Comparison of ENCODE assay signal across 11 cellular contexts in the genomic region with DNA sequence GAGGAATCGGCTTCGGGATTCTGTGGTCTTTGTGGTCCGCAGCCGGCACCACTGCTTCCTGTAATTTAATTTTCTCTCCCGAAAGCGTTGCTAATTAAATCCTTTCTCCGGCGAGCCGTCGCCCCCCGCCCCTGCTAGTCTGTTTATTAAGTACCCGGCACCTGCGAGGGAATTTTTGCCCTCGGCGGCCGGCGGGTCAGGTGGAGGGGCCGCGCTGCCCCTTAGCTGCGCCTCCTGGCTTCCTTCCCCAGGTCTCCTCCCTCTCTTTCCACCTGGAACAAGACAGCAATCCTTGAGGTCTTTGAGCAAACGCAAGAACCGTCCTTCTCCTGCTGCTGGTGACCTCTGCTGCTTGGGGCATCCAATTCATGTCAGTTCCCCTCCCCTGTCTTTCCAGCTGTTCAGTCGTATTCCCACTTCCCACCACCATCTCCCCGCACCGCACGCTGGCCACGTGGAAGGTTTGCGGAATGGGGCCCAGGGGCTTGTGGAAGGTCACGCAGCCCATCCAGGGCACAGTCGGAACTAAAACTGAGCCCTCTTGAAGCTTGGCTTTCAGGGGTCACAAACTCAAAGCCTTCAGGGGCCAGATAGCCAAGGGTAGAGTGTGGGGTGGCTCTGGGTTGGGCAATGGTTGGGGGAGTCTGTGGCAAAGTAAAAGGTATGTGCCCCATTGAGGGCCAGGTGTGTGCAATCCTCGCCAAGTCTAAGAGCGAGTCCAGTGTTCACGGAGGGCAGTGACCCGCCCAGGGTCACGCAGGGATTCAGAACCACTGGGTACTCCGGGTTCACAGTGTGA. TPM values are rescaled to one million over a fixed set of nuclear protein-coding genes. Genes with fewer than 3 reads are reported as not detected.
DNase-seq lines count a peak whose midpoint lies in the region; ATAC-seq and TF ChIP-seq lines count a peak whose summit lies in the region.
"Had no signal": no experiment of that assay in that cellular context is flagged by ENCODE, and none has a peak within 500 bp of the region (broad histone marks: within the 10 kb centered on the region; RNA-seq: fewer than 3 reads in every experiment).

No MANE protein-coding gene starts in this region.

- TF ChIP-seq CTCF in right lobe of liver (IDR thresholded peaks at IDR 0.05) (peak in 2 of 4 donors; percentile 3 to 10), thoracic aorta (IDR thresholded peaks at IDR 0.05) (peak; percentile 2)

- H3K27me3 ChIP-seq in right lobe of liver = no peaks in the 10 kb centered on the region
- no peaks in the 10 kb centered on the region for H3K27me3 ChIP-seq in thoracic aorta (replicated peaks; ENCODE audit: insufficient read depth)
- H3K27me3 ChIP-seq: thyroid gland had no signal

- POLR2A ChIA-PET in activated CD4-positive, alpha-beta T cell treated with anti-CD3 and anti-CD28 coated beads, Interleukin-2, amount 10 ng/mL, durations not matched to agents 7 days and 5 days (lab: Charles Lee) = no interaction called here
- POLR2A ChIA-PET in activated naive CD8-positive, alpha-beta T cell treated with anti-CD3 and anti-CD28 coated beads, Interleukin-2, amount 10 ng/mL, durations not matched to agents 7 days and 5 days (lab: Charles Lee) = interaction anchor here (2.5 kb wide), 1 partner anchor 27 kb away, joined by 8 read pairs; no protein-coding TSS in a partner anchor

- intact Hi-C loops in right lobe of liver (cut with DNase I) = no loop called here

- peaks cover 0 to 26% (median 5%) of the 10 kb centered on the region in 4 donors for H3K4me1 ChIP-seq in right lobe of liver
- H3K4me1 ChIP-seq in thoracic aorta (ENCODE audit: control insufficient read depth in 1 of 2, low read depth in 2 of 2) = peaks cover 6 to 37% of the 10 kb centered on the region in 2 donors

- H3K9me3 ChIP-seq in right lobe of liver (no peaks in the 10 kb centered on the region), thoracic aorta (no peaks in the 10 kb centered on the region)
- H3K9me3 ChIP-seq: thyroid gland had no signal

- H3K27ac ChIP-seq in right lobe of liver = no peak overlapping the region
- H3K27ac ChIP-seq in thoracic aorta = no peak overlapping the region
- H3K27ac ChIP-seq: thyroid gland had no signal

- no peaks in the 10 kb centered on the region for H3K9me3 Mint-ChIP-seq in activated CD4-positive, alpha-beta T cell treated with anti-CD3 and anti-CD28 coated beads, Interleukin-2, amount 10 ng/mL, durations not matched to agents 7 days and 5 days
- no peaks in the 10 kb centered on the region for H3K9me3 Mint-ChIP-seq in activated naive CD8-positive, alpha-beta T cell treated with anti-CD3 and anti-CD28 coated beads, Interleukin-2, amount 10 ng/mL, durations not matched to agents 7 days and 5 days

- no peak for DNase-seq in activated CD4-positive, alpha-beta T cell treated with anti-CD3 and anti-CD28 coated beads, Interleukin-2, amount 10 ng/mL, durations not matched to agents 7 days and 5 days
- DNase-seq in activated CD4-positive, alpha-beta T cell treated with anti-CD3 and anti-CD28 coated beads, Interleukin-2, amount 50 U/mL, for 48 hours = no peak
- no peak for DNase-seq in activated naive CD8-positive, alpha-beta T cell treated with anti-CD3 and anti-CD28 coated beads, Interleukin-2, amount 10 ng/mL, durations not matched to agents 7 days and 5 days
- DNase-seq in right lobe of liver (peak in 1 of 3 donors; percentile 52), thoracic aorta (ENCODE audit: low spot score) (no peak), dedifferentiated amniotic fluid mesenchymal stem cell (ENCODE audit: extremely low spot score) (no peak), RPMI8226 (no peak)
- no peak for DNase-seq in activated effector memory CD4-positive, alpha-beta T cell treated with Interleukin-2 at 50 U/mL for 16 hours
- DNase-seq: NCI-H187 treated with DMSO at 0.1 percent for 48 hours had no signal

- WGBS in right lobe of liver (ENCODE audit: insufficient coverage, low coverage, low lambda C conversion rate, missing lambda C conversion rate) = 9% methylated on average over 23 of the region's 36 CpGs

- H3K4me1 Mint-ChIP-seq in activated CD4-positive, alpha-beta T cell treated with anti-CD3 and anti-CD28 coated beads, Interleukin-2, amount 10 ng/mL, durations not matched to agents 7 days and 5 days = peaks cover 35% of the 10 kb centered on the region
- peaks cover 28% of the 10 kb centered on the region for H3K4me1 Mint-ChIP-seq in activated naive CD8-positive, alpha-beta T cell treated with anti-CD3 and anti-CD28 coated beads, Interleukin-2, amount 10 ng/mL, durations not matched to agents 7 days and 5 days

- peaks cover 28% of the 10 kb centered on the region for H3K27me3 Mint-ChIP-seq in activated CD4-positive, alpha-beta T cell treated with anti-CD3 and anti-CD28 coated beads, Interleukin-2, amount 10 ng/mL, durations not matched to agents 7 days and 5 days
- peaks cover 39% of the 10 kb centered on the region for H3K27me3 Mint-ChIP-seq in activated naive CD8-positive, alpha-beta T cell treated with anti-CD3 and anti-CD28 coated beads, Interleukin-2, amount 10 ng/mL, durations not matched to agents 7 days and 5 days

- peak overlapping the region; percentile 21 for H3K4me3 Mint-ChIP-seq in activated CD4-positive, alpha-beta T cell treated with anti-CD3 and anti-CD28 coated beads, Interleukin-2, amount 10 ng/mL, durations not matched to agents 7 days and 5 days
- H3K4me3 Mint-ChIP-seq in activated naive CD8-positive, alpha-beta T cell treated with anti-CD3 and anti-CD28 coated beads, Interleukin-2, amount 10 ng/mL, durations not matched to agents 7 days and 5 days = peak overlapping the region; percentile 68

- TF ChIP-seq POLR2A in right lobe of liver (IDR thresholded peaks at IDR 0.05) = no peak

- no peaks in the 10 kb centered on the region for H3K36me3 Mint-ChIP-seq in activated CD4-positive, alpha-beta T cell treated with anti-CD3 and anti-CD28 coated beads, Interleukin-2, amount 10 ng/mL, durations not matched to agents 7 days and 5 days (ENCODE audit: low read depth)
- no peaks in the 10 kb centered on the region for H3K36me3 Mint-ChIP-seq in activated naive CD8-positive, alpha-beta T cell treated with anti-CD3 and anti-CD28 coated beads, Interleukin-2, amount 10 ng/mL, durations not matched to agents 7 days and 5 days

- no peak overlapping the region for H3K27ac Mint-ChIP-seq in activated CD4-positive, alpha-beta T cell treated with anti-CD3 and anti-CD28 coated beads, Interleukin-2, amount 10 ng/mL, durations not matched to agents 7 days and 5 days
- H3K27ac Mint-ChIP-seq in activated naive CD8-positive, alpha-beta T cell treated with anti-CD3 and anti-CD28 coated beads, Interleukin-2, amount 10 ng/mL, durations not matched to agents 7 days and 5 days = no peak overlapping the region

- ATAC-seq in activated naive CD8-positive, alpha-beta T cell treated with anti-CD3 and anti-CD28 coated beads, Interleukin-2, amount 10 ng/mL, durations not matched to agents 7 days and 5 days (ENCODE audit: low read depth) = no peak
- ATAC-seq in right lobe of liver (peak in 2 of 4 donors; percentile 33 to 44), thoracic aorta (ENCODE audit: insufficient number of reproducible peaks, low FRiP score, low read depth) (no peak)

- CTCF ChIA-PET in activated CD4-positive, alpha-beta T cell treated with anti-CD3 and anti-CD28 coated beads, Interleukin-2, amount 10 ng/mL, durations not matched to agents 7 days and 5 days (lab: Charles Lee) = interaction anchor here (1.1 kb wide), 1 partner anchor 14 kb away, joined by 3 read pairs; no protein-coding TSS in a partner anchor

- H3K4me3 ChIP-seq in right lobe of liver (peak overlapping the region; percentile 38 to 51 (median 41)), thoracic aorta (peak overlapping the region; percentile 79)

- H3K36me3 ChIP-seq in right lobe of liver (no peaks in the 10 kb centered on the region), thoracic aorta (no peaks in the 10 kb centered on the region)
- H3K36me3 ChIP-seq: thyroid gland had no signal

RNA-seq across cellular contexts. Expression of a gene that starts 16.1 kb away (rescaled TPM):
- not detected for total RNA-seq in activated CD4-positive, alpha-beta T cell treated with anti-CD3 and anti-CD28 coated beads, Interleukin-2, amount 10 ng/mL, durations not matched to agents 7 days and 5 days
- not detected for total RNA-seq in activated naive CD8-positive, alpha-beta T cell treated with anti-CD3 and anti-CD28 coated beads, Interleukin-2, amount 10 ng/mL, durations not matched to agents 7 days and 5 days
- total RNA-seq in right lobe of liver = not detected
- total RNA-seq in thoracic aorta = not detected
- total RNA-seq: lung microvascular endothelial cell, thyroid gland had no signal

RNA-seq across cellular contexts. Expression of a gene that starts 27.4 kb away (rescaled TPM):
- total RNA-seq in activated CD4-positive, alpha-beta T cell treated with anti-CD3 and anti-CD28 coated beads, Interleukin-2, amount 10 ng/mL, durations not matched to agents 7 days and 5 days = 10 to 100 TPM; 14.4 to 15.1 TPM
- 10 to 100 TPM; 14.0 to 14.5 TPM for total RNA-seq in activated naive CD8-positive, alpha-beta T cell treated with anti-CD3 and anti-CD28 coated beads, Interleukin-2, amount 10 ng/mL, durations not matched to agents 7 days and 5 days
- total RNA-seq in right lobe of liver = 10 to 100 TPM; 10.4 to 18.7 (median 12.7) TPM
- 10 to 100 TPM; 38.3 to 44.4 TPM for total RNA-seq in thoracic aorta

RNA-seq across cellular contexts. Expression of a gene that starts 56.1 kb away (rescaled TPM):
- under 1 TPM; 0.29 to 0.45 TPM for total RNA-seq in activated CD4-positive, alpha-beta T cell treated with anti-CD3 and anti-CD28 coated beads, Interleukin-2, amount 10 ng/mL, durations not matched to agents 7 days and 5 days
- 1 to 10 TPM in 1 of 2 experiments, under 1 TPM in 1; 0.48 to 1.4 TPM for total RNA-seq in activated naive CD8-positive, alpha-beta T cell treated with anti-CD3 and anti-CD28 coated beads, Interleukin-2, amount 10 ng/mL, durations not matched to agents 7 days and 5 days
- under 1 TPM in 4 of 6 experiments, not detected in 2; 0.07 to 0.82 (median 0.15) TPM for total RNA-seq in right lobe of liver
- under 1 TPM in 1 of 2 donors, not detected in 1; under 0.01 TPM for total RNA-seq in thoracic aorta
